16 cellular contexts compared by ENCODE assay signal in genomic region chr2:235432741-235433520, GRCh38.
DNase-seq lines count a peak whose midpoint lies in the region; ATAC-seq, FAIRE-seq and TF ChIP-seq lines count a peak whose summit lies in the region.
"Had no signal": no experiment of that assay in that cellular context is flagged by ENCODE, and none has a peak within 500 bp of the region (broad histone marks: within the 10 kb centered on the region; RNA-seq: fewer than 3 reads in every experiment).

No MANE protein-coding gene starts in this region.

- TF ChIP-seq POLR2A in GM12892 (IDR thresholded peaks at IDR 0.05; ENCODE audit: low read depth, low read length) = no peak

- H3K4me3 ChIP-seq in dorsolateral prefrontal cortex (peak overlapping the region in 47 of 59 donors; percentile 0 to 55 (median 28)), lung (no peak overlapping the region), thoracic aorta (peak overlapping the region; percentile 57), BE2C (ENCODE audit: low read depth, low read length) (no peak overlapping the region)

- H3K36me3 Mint-ChIP-seq in effector memory CD8-positive, alpha-beta T cell (ENCODE audit: insufficient read depth) = no peaks in the 10 kb centered on the region
- H3K36me3 Mint-ChIP-seq in osteocyte (ENCODE audit: unreplicated experiment) = no peaks in the 10 kb centered on the region
- H3K36me3 Mint-ChIP-seq: WTC11 had no signal

- H3K27me3 ChIP-seq in dorsolateral prefrontal cortex = no peaks in the 10 kb centered on the region
- no peaks in the 10 kb centered on the region for H3K27me3 ChIP-seq in lung (ENCODE audit: control insufficient read depth, insufficient read depth)
- no peaks in the 10 kb centered on the region for H3K27me3 ChIP-seq in thoracic aorta (replicated peaks; ENCODE audit: insufficient read depth)
- H3K27me3 ChIP-seq in BE2C = peaks cover 7% of the 10 kb centered on the region

- 41 to 61% methylated on average over 17 of the region's 17 CpGs for WGBS in lung, 2 donors

- no peaks in the 10 kb centered on the region for H3K9me3 Mint-ChIP-seq in effector memory CD8-positive, alpha-beta T cell
- no peaks in the 10 kb centered on the region for H3K9me3 Mint-ChIP-seq in osteocyte (ENCODE audit: unreplicated experiment)

- TF ChIP-seq CTCF in dorsolateral prefrontal cortex (IDR thresholded peaks at IDR 0.05 in 54 of 56, conservative IDR thresholded peaks at IDR 0.05 in 2 of 56; ENCODE audit: low read depth in 1 of 56, partially characterized antibody in 56 of 56) (no peak), lung (IDR thresholded peaks at IDR 0.05; ENCODE audit: control extremely low read depth, extremely low read depth) (no peak), thoracic aorta (IDR thresholded peaks at IDR 0.05) (no peak), osteocyte (IDR thresholded peaks at IDR 0.05) (no peak), BE2C (IDR thresholded peaks at IDR 0.05; ENCODE audit: low read depth, low read length) (no peak)

- H3K27me3 Mint-ChIP-seq in effector memory CD8-positive, alpha-beta T cell = peaks cover 31 to 49% of the 10 kb centered on the region in 2 donors
- H3K27me3 Mint-ChIP-seq in osteocyte (ENCODE audit: unreplicated experiment) = peaks cover 60% of the 10 kb centered on the region

- H3K4me1 ChIP-seq in lung (ENCODE audit: control insufficient read depth in 2 of 2, insufficient read depth in 2 of 2, low read length in 2 of 2) (peaks cover 4 to 6% of the 10 kb centered on the region in 2 donors), thoracic aorta (ENCODE audit: control insufficient read depth in 1 of 2, low read depth in 2 of 2) (peaks cover 6 to 23% of the 10 kb centered on the region in 2 donors), BE2C (no peaks in the 10 kb centered on the region)

- H3K36me3 ChIP-seq in lung (ENCODE audit: control insufficient read depth in 2 of 2, insufficient read depth in 2 of 2, low read length in 2 of 2) (no peaks in the 10 kb centered on the region), thoracic aorta (no peaks in the 10 kb centered on the region), BE2C (no peaks in the 10 kb centered on the region)

- no peak overlapping the region for H3K27ac Mint-ChIP-seq in effector memory CD8-positive, alpha-beta T cell
- H3K27ac Mint-ChIP-seq in osteocyte (ENCODE audit: unreplicated experiment) = no peak overlapping the region
- H3K27ac Mint-ChIP-seq: WTC11 had no signal

- no peak overlapping the region for H3K4me3 Mint-ChIP-seq in effector memory CD8-positive, alpha-beta T cell
- H3K4me3 Mint-ChIP-seq in osteocyte (ENCODE audit: unreplicated experiment) = no peak overlapping the region
- H3K4me3 Mint-ChIP-seq: nephron progenitor cell, WTC11 had no signal

- DNase-seq in NCI-H1694 treated with DMSO at 0.1 percent for 48 hours (lab: John Stamatoyannopoulos, UW) = peak; percentile 64
- peak in 1 of 10 donors; percentile 37 for DNase-seq in dorsolateral prefrontal cortex
- DNase-seq in lung (ENCODE audit: low spot score) = no peak
- DNase-seq in thoracic aorta (ENCODE audit: low spot score) = no peak
- no peak for DNase-seq in effector memory CD8-positive, alpha-beta T cell
- DNase-seq in GM12892 (ENCODE audit: insufficient read length) = no peak
- no peak for DNase-seq in osteocyte (ENCODE audit: extremely low spot score, unreplicated experiment)
- DNase-seq in BE2C = no peak
- DNase-seq: activated CD8-positive, alpha-beta memory T cell treated with anti-CD3 and anti-CD28 coated beads, Interleukin-2, amount 50 U/mL, for 4 hours; NCI-H1930; nephron progenitor cell; SK-N-SH; stimulated activated CD4-positive, alpha-beta T cell treated with anti-CD3 and anti-CD28 coated beads, Interleukin-12 subunit alpha, Interleukin-12 subunit beta, amount 100 ng/mL, for 4 hours had no signal

- ATAC-seq in lung (ENCODE audit: insufficient read depth, low FRiP score) = peak; percentile 34
- ATAC-seq in thoracic aorta (ENCODE audit: insufficient number of reproducible peaks, low FRiP score, low read depth) = peak; percentile 37
- no peak for ATAC-seq in effector memory CD8-positive, alpha-beta T cell (replicated peaks)
- ATAC-seq: WTC11 had no signal

- no peaks in the 10 kb centered on the region for H3K9me3 ChIP-seq in lung (ENCODE audit: control insufficient read depth in 2 of 2, insufficient read depth in 1 of 2, low read length in 1 of 2)
- no peaks in the 10 kb centered on the region for H3K9me3 ChIP-seq in thoracic aorta
- H3K9me3 ChIP-seq in BE2C = no peaks in the 10 kb centered on the region
- H3K9me3 ChIP-seq: SK-N-SH had no signal

- H3K27ac ChIP-seq in dorsolateral prefrontal cortex (peak overlapping the region in 45 of 59 donors; percentile 0 to 77 (median 38)), lung (ENCODE audit: low read depth in 1 of 2, low read length in 1 of 2) (peak overlapping the region; percentile 65 to 76), thoracic aorta (peak overlapping the region; percentile 41 to 53)
- H3K27ac ChIP-seq: C4-2B had no signal

- FAIRE-seq in GM12892 (lab: Jason Lieb, UNC) = no peak
- FAIRE-seq: keratinocyte had no signal

- no peaks in the 10 kb centered on the region for H3K4me1 Mint-ChIP-seq in effector memory CD8-positive, alpha-beta T cell (ENCODE audit: low read depth in 2 of 2)
- H3K4me1 Mint-ChIP-seq in osteocyte (ENCODE audit: unreplicated experiment) = no peaks in the 10 kb centered on the region
- H3K4me1 Mint-ChIP-seq: WTC11 had no signal

- intact Hi-C loops in dorsolateral prefrontal cortex (cut with DNase I) = loop anchor here (5.0 to 10.0 kb wide), 5 partner anchors 64 to 322 kb away; no protein-coding TSS in a partner anchor

Comparison
In these comparisons a context has a peak if more than half of its experiments do, and no peak if none do; other contexts are left out.
1. H3K4me3 ChIP-seq: peak in dorsolateral prefrontal cortex (47 of 59) and thoracic aorta (single experiment); none in lung (single experiment) and BE2C (single experiment).
2. Peak in every context shown above with its lines, with median percentiles within 50 percentile points of each other: H3K27ac ChIP-seq.